Comparison of ENCODE assay signal across 21 cellular contexts in the genomic region with DNA sequence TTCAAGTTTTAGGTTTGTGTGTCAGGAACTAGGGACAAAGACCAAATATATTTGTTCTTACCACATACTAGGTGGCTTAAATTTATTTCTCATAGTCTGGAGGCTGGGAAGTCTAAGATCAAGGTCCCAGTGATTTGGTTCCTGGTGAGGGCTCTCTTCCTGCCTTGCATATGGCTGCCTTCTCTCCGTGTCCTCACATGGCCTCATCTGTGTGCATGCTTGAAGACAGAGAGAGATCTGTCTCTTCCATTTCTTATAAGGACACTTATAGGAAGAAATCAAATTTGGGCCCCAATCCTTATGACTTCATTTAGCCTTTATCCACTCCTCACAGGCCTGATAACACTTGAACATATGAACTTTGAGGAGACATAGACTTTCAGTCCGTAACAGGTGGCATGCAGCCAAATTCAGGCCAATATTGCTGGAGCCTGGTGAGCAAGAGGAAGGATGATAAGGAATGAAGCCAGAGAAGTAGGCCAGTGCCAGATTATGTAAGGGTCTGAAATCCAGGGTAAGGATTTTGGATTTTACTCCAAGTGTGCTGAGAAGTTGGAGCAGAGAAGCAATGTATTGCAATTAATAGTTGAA. TPM values are rescaled to one million over a fixed set of nuclear protein-coding genes. Genes with fewer than 3 reads are reported as not detected.
DNase-seq lines count a peak whose midpoint lies in the region; ATAC-seq, FAIRE-seq and TF ChIP-seq lines count a peak whose summit lies in the region.
"Had no signal": no experiment of that assay in that cellular context is flagged by ENCODE, and none has a peak within 500 bp of the region (broad histone marks: within the 10 kb centered on the region; RNA-seq: fewer than 3 reads in every experiment).

No MANE protein-coding gene starts in this region.

- H3K27ac Mint-ChIP-seq in activated CD8-positive, alpha-beta memory T cell treated with anti-CD3 and anti-CD28 coated beads, Interleukin-2, amount 10 ng/mL, durations not matched to agents 7 days and 5 days: peak overlapping the region; percentile 46
- no peak overlapping the region for H3K27ac Mint-ChIP-seq in astrocyte (ENCODE audit: unreplicated experiment)

- H3K4me1 Mint-ChIP-seq in activated CD8-positive, alpha-beta memory T cell treated with anti-CD3 and anti-CD28 coated beads, Interleukin-2, amount 10 ng/mL, durations not matched to agents 7 days and 5 days: peaks cover 56% of the 10 kb centered on the region
- peaks cover 1% of the 10 kb centered on the region for H3K4me1 Mint-ChIP-seq in astrocyte (ENCODE audit: low read depth, unreplicated experiment)

- TF ChIP-seq POLR2A in heart left ventricle (IDR thresholded peaks at IDR 0.05) (no peak), stomach (IDR thresholded peaks at IDR 0.05) (no peak)

- no peak overlapping the region for H2AFZ ChIP-seq in astrocyte (ENCODE audit: low read depth, low read length)

- no peak overlapping the region for H3K4me2 ChIP-seq in astrocyte (ENCODE audit: low read length)
- H3K4me2 ChIP-seq: A549 had no signal

- no peak for FAIRE-seq in astrocyte (lab: Jason Lieb, UNC)
- FAIRE-seq: A549, bronchial epithelial cell, endometrium, H54 had no signal

- CTCF ChIA-PET in activated CD8-positive, alpha-beta memory T cell treated with anti-CD3 and anti-CD28 coated beads, Interleukin-2, amount 10 ng/mL, durations not matched to agents 7 days and 5 days (lab: Charles Lee): interaction anchor here (1.5 to 2.6 kb wide), 2 partner anchors 34 to 82 kb away, joined by 5 to 11 read pairs; partner anchors contain the start of gene API5

- H3K9me3 Mint-ChIP-seq in activated CD8-positive, alpha-beta memory T cell treated with anti-CD3 and anti-CD28 coated beads, Interleukin-2, amount 10 ng/mL, durations not matched to agents 7 days and 5 days (ENCODE audit: low read depth): no peaks in the 10 kb centered on the region
- no peaks in the 10 kb centered on the region for H3K9me3 Mint-ChIP-seq in astrocyte (ENCODE audit: unreplicated experiment)
- H3K9me3 Mint-ChIP-seq: CD4-positive, alpha-beta T cell had no signal

- no peak for TF ChIP-seq EP300 in stomach (IDR thresholded peaks at IDR 0.05)

- ATAC-seq in activated CD8-positive, alpha-beta memory T cell treated with anti-CD3 and anti-CD28 coated beads, Interleukin-2, amount 10 ng/mL, durations not matched to agents 7 days and 5 days: no peak
- ATAC-seq in heart left ventricle (peak in 3 of 4 donors; percentile 52 to 74 (median 64)), HG03095 (IDR thresholded peaks at IDR 0.05; ENCODE audit: unreplicated experiment) (no peak)
- no peak for ATAC-seq in stimulated activated naive CD8-positive, alpha-beta T cell treated with anti-CD3 and anti-CD28 coated beads, Interleukin-15, Interleukin-2, amounts not matched to agents 100 U/mL and 50 U/mL, for 24 hours
- ATAC-seq: A549 had no signal

- no peaks in the 10 kb centered on the region for H3K79me2 ChIP-seq in astrocyte (ENCODE audit: insufficient read depth, low read length)

- no peaks in the 10 kb centered on the region for H3K9me3 ChIP-seq in astrocyte (ENCODE audit: insufficient read depth, low read depth, low read length)
- H3K9me3 ChIP-seq in heart left ventricle: no peaks in the 10 kb centered on the region
- no peaks in the 10 kb centered on the region for H3K9me3 ChIP-seq in stomach
- H3K9me3 ChIP-seq: A549, transverse colon had no signal

- intact Hi-C loops in heart left ventricle (cut with DNase I) (loop anchor here in 1 of 10 donors (5.0 kb wide), 1 partner anchor 57 kb away; no protein-coding TSS in a partner anchor), stomach (cut with DNase I; ENCODE audit: low total_unique reads) (no loop called here)

- peaks cover 71% of the 10 kb centered on the region for H3K36me3 Mint-ChIP-seq in activated CD8-positive, alpha-beta memory T cell treated with anti-CD3 and anti-CD28 coated beads, Interleukin-2, amount 10 ng/mL, durations not matched to agents 7 days and 5 days
- H3K36me3 Mint-ChIP-seq in astrocyte (ENCODE audit: low read depth, unreplicated experiment): peaks cover 21% of the 10 kb centered on the region

- H3K27me3 ChIP-seq in astrocyte (ENCODE audit: insufficient read depth, low read length) (no peaks in the 10 kb centered on the region), heart left ventricle (no peaks in the 10 kb centered on the region), stomach (no peaks in the 10 kb centered on the region)
- H3K27me3 ChIP-seq: transverse colon had no signal

- H3K4me3 ChIP-seq in astrocyte (ENCODE audit: insufficient read depth, low read depth, low read length) (no peak overlapping the region), heart left ventricle (no peak overlapping the region), stomach (no peak overlapping the region)
- H3K4me3 ChIP-seq: A549, transverse colon had no signal

- TF ChIP-seq CTCF in astrocyte (IDR thresholded peaks at IDR 0.05; ENCODE audit: insufficient read depth, low read depth, low read length) (no peak), heart left ventricle (IDR thresholded peaks at IDR 0.05) (no peak), stomach (IDR thresholded peaks at IDR 0.05) (no peak)

- no peaks in the 10 kb centered on the region for H4K20me1 ChIP-seq in astrocyte (ENCODE audit: insufficient read depth, low read length)

- WGBS in heart left ventricle, 4 donors: 46 to 57% (median 52%) methylated on average over 2 of the region's 2 CpGs
- WGBS in stomach, 5 donors: 58 to 67% (median 64%) methylated on average over 2 of the region's 2 CpGs

- H3K27me3 Mint-ChIP-seq in activated CD8-positive, alpha-beta memory T cell treated with anti-CD3 and anti-CD28 coated beads, Interleukin-2, amount 10 ng/mL, durations not matched to agents 7 days and 5 days: no peaks in the 10 kb centered on the region
- no peaks in the 10 kb centered on the region for H3K27me3 Mint-ChIP-seq in astrocyte (ENCODE audit: low read depth, unreplicated experiment)
- H3K27me3 Mint-ChIP-seq: CD4-positive, alpha-beta T cell had no signal

- H3K27ac ChIP-seq in astrocyte (ENCODE audit: low read depth, low read length) (no peak overlapping the region), heart left ventricle (no peak overlapping the region), stomach (no peak overlapping the region)
- H3K27ac ChIP-seq: A549, transverse colon had no signal

- H3K4me1 ChIP-seq in astrocyte (ENCODE audit: insufficient read depth, low read length): no peaks in the 10 kb centered on the region
- H3K4me1 ChIP-seq in heart left ventricle: peaks cover 0 to 12% (median 2%) of the 10 kb centered on the region in 12 donors
- H3K4me1 ChIP-seq in stomach: peaks cover 0 to 12% (median 5%) of the 10 kb centered on the region in 4 donors
- H3K4me1 ChIP-seq: A549, transverse colon had no signal

- H3K36me3 ChIP-seq in astrocyte (ENCODE audit: insufficient read depth, low read length): peaks cover 33% of the 10 kb centered on the region
- peaks cover 0 to 97% (median 77%) of the 10 kb centered on the region in 9 donors for H3K36me3 ChIP-seq in heart left ventricle
- peaks cover 29 to 92% (median 87%) of the 10 kb centered on the region in 4 donors for H3K36me3 ChIP-seq in stomach

- DNase-seq in activated CD8-positive, alpha-beta memory T cell treated with anti-CD3 and anti-CD28 coated beads, Interleukin-2, amount 10 ng/mL, durations not matched to agents 7 days and 5 days: no peak
- DNase-seq in activated CD8-positive, alpha-beta memory T cell treated with anti-CD3 and anti-CD28 coated beads for 24 hours: no peak
- peak; percentile 8 for DNase-seq in astrocyte (ENCODE audit: low read depth)
- peak in 4 of 5 donors; percentile 18 to 54 (median 38) for DNase-seq in heart left ventricle
- peak; percentile 75 for DNase-seq in stomach
- DNase-seq in stimulated activated naive CD8-positive, alpha-beta T cell treated with anti-CD3 and anti-CD28 coated beads, Interleukin-15, Interleukin-2, amounts not matched to agents 100 U/mL and 50 U/mL, for 24 hours: no peak
- no peak for DNase-seq in activated effector memory CD4-positive, alpha-beta T cell treated with Interleukin-2 at 50 U/mL for 16 hours
- DNase-seq: activated CD8-positive, alpha-beta memory T cell treated with anti-CD3 and anti-CD28 coated beads, Interleukin-2, amount 50 U/mL, for 4 hours; activated naive CD4-positive, alpha-beta T cell treated with anti-CD3 and anti-CD28 coated beads, Interleukin-2, amount 50 U/mL, for 16 hours; CD4-positive, alpha-beta T cell; islet precursor cell; midbrain; NCI-H774; RPMI8226; stimulated activated CD4-positive, alpha-beta T cell treated with anti-CD3 and anti-CD28 coated beads, Interleukin-4, amount 100 ng/mL, for 24 hours; transverse colon had no signal

- no peak overlapping the region for H3K4me3 Mint-ChIP-seq in activated CD8-positive, alpha-beta memory T cell treated with anti-CD3 and anti-CD28 coated beads, Interleukin-2, amount 10 ng/mL, durations not matched to agents 7 days and 5 days
- no peak overlapping the region for H3K4me3 Mint-ChIP-seq in astrocyte (ENCODE audit: unreplicated experiment)
- H3K4me3 Mint-ChIP-seq: CD4-positive, alpha-beta T cell had no signal

- H3K9ac ChIP-seq in astrocyte (ENCODE audit: low read length): no peak overlapping the region

RNA-seq across cellular contexts. Expression of gene TTC17, which starts 35.1 kb away (rescaled TPM):
- total RNA-seq in activated CD8-positive, alpha-beta memory T cell treated with anti-CD3 and anti-CD28 coated beads, Interleukin-2, amount 10 ng/mL, durations not matched to agents 7 days and 5 days: 10 to 100 TPM; 55.7 to 91.9 TPM
- total RNA-seq in astrocyte (56.7 and 74.6 TPM in 2 replicates), heart left ventricle (10 to 100 TPM; 20.9 to 43.9 (median 31.8) TPM), stomach (100 to 1,000 TPM in 3 of 5 donors, 10 to 100 TPM in 2; 30.1 to 228 (median 112) TPM)
- polyA plus RNA-seq in heart left ventricle (10 to 100 TPM; 22.6 to 26.9 TPM), stomach (10 to 100 TPM in 2 of 3 donors, 1 to 10 TPM in 1; 9.0 to 49.0 (median 23.1) TPM)

Comparison
In these comparisons a context has a peak if more than half of its experiments do, and no peak if none do; other contexts are left out.
1. ATAC-seq: peak in heart left ventricle (3 of 4); none in activated CD8-positive, alpha-beta memory T cell treated with anti-CD3 and anti-CD28 coated beads, Interleukin-2, amount 10 ng/mL, durations not matched to agents 7 days and 5 days (single experiment), HG03095 (single experiment) and stimulated activated naive CD8-positive, alpha-beta T cell treated with anti-CD3 and anti-CD28 coated beads, Interleukin-15, Interleukin-2, amounts not matched to agents 100 U/mL and 50 U/mL, for 24 hours (single experiment).
2. DNase-seq: peak in astrocyte (single experiment), heart left ventricle (4 of 5) and stomach (single experiment); none in activated CD8-positive, alpha-beta memory T cell treated with anti-CD3 and anti-CD28 coated beads, Interleukin-2, amount 10 ng/mL, durations not matched to agents 7 days and 5 days (single experiment), activated CD8-positive, alpha-beta memory T cell treated with anti-CD3 and anti-CD28 coated beads for 24 hours (single experiment), stimulated activated naive CD8-positive, alpha-beta T cell treated with anti-CD3 and anti-CD28 coated beads, Interleukin-15, Interleukin-2, amounts not matched to agents 100 U/mL and 50 U/mL, for 24 hours (single experiment) and activated effector memory CD4-positive, alpha-beta T cell treated with Interleukin-2 at 50 U/mL for 16 hours (single experiment).